ENCODE assay signal across 12 cellular contexts in the genomic region with DNA sequence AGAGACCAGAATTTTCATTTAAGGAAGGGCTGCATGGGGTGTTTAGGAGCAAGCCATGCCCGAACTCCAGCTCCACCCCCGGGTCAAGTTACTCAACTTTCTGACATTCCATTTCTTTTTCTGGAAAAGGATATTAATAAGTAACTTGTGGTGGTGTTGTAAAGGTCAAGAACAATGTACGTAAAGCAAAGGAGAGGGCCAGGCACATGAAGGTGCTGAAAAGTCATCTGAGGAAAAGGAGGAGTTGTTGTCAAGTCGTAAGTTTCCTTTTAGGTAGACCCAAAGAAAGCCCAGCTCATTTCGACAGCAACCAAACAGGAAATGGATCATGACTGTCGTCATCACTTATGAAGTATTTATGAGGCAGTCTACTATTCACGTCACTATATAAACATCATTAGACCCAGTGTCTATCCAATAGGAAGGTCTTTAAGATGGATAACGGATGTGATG.
DNase-seq lines count a peak whose midpoint lies in the region; ATAC-seq, FAIRE-seq and TF ChIP-seq lines count a peak whose summit lies in the region.
"Had no signal": no experiment of that assay in that cellular context is flagged by ENCODE, and none has a peak within 500 bp of the region (broad histone marks: within the 10 kb centered on the region; RNA-seq: fewer than 3 reads in every experiment).

No MANE protein-coding gene starts in this region.

- no peak overlapping the region for H3K27ac ChIP-seq in keratinocyte (ENCODE audit: control insufficient read depth, insufficient read depth, low read length)
- no peak overlapping the region for H3K27ac ChIP-seq in substantia nigra (ENCODE audit: low read depth, low read length, poor library complexity, severe bottlenecking)

- dilution Hi-C loops in keratinocyte (cut with MboI; ENCODE audit: extremely low pct_ligation_motif_present, low sequenced_read_pairs) = no loop called here

- no peaks in the 10 kb centered on the region for H3K79me2 ChIP-seq in keratinocyte (ENCODE audit: control insufficient read depth, insufficient read depth, low read length)

- H3K36me3 ChIP-seq in adipocyte (ENCODE audit: control insufficient read depth, insufficient read depth, low read length, severe bottlenecking) = no peaks in the 10 kb centered on the region
- H3K36me3 ChIP-seq in keratinocyte (ENCODE audit: control insufficient read depth in 2 of 2, extremely low read depth in 1 of 2, insufficient read depth in 2 of 2, low read length in 2 of 2) = no peaks in the 10 kb centered on the region

- peak; percentile 46 for FAIRE-seq in keratinocyte (lab: Jason Lieb, UNC)

- peak; percentile 42 for DNase-seq in HCEC 1CT
- peak; percentile 3 for DNase-seq in adipocyte (ENCODE audit: low read depth)
- no peak for DNase-seq in keratinocyte (ENCODE audit: low read depth, low spot score)
- peak; percentile 40 for DNase-seq in skeletal muscle cell (ENCODE audit: low read depth)
- DNase-seq in cortex of kidney (lab: John Stamatoyannopoulos, UW) = no peak
- DNase-seq in substantia nigra (lab: John Stamatoyannopoulos, UW) = no peak
- DNase-seq: activated B cell treated with CpG ODN at 0.5 μM for 24 hours; DMS 273 treated with DMSO at 0.1 percent for 48 hours; hippocampal formation; naive thymus-derived CD8-positive, alpha-beta T cell; stimulated activated CD4-positive, alpha-beta T cell treated with anti-CD3 and anti-CD28 coated beads, Interleukin-2, amount 100 ng/mL, for 24 hours had no signal

- H3K4me3 ChIP-seq in adipocyte (ENCODE audit: low read length) = no peak overlapping the region
- H3K4me3 ChIP-seq in keratinocyte (ENCODE audit: control insufficient read depth in 2 of 3, extremely low read depth in 1 of 3, insufficient read depth in 2 of 3, low read depth in 1 of 3, low read length in 3 of 3) = no peak overlapping the region
- H3K4me3 ChIP-seq in skeletal muscle cell (ENCODE audit: low read depth, low read length) = no peak overlapping the region

- H3K4me1 ChIP-seq in adipocyte (ENCODE audit: control insufficient read depth, insufficient read depth, low read length) (no peaks in the 10 kb centered on the region), keratinocyte (ENCODE audit: control insufficient read depth, extremely low read depth, insufficient read depth, low read length) (no peaks in the 10 kb centered on the region)

- H3K9ac ChIP-seq in adipocyte (ENCODE audit: low read length) = no peak overlapping the region
- H3K9ac ChIP-seq in keratinocyte (ENCODE audit: control insufficient read depth, extremely low read depth, insufficient read depth, low read length) = no peak overlapping the region

- H3K9me3 ChIP-seq in adipocyte (ENCODE audit: control insufficient read depth, low read length) (no peaks in the 10 kb centered on the region), keratinocyte (ENCODE audit: control insufficient read depth, low read depth, low read length) (no peaks in the 10 kb centered on the region)

- H4K20me1 ChIP-seq in keratinocyte (ENCODE audit: control insufficient read depth, extremely low read depth, insufficient read depth, low read length) = no peaks in the 10 kb centered on the region

- H3K27me3 ChIP-seq in adipocyte (replicated peaks; ENCODE audit: control insufficient read depth, insufficient read depth, low read length) (no peaks in the 10 kb centered on the region), keratinocyte (ENCODE audit: control insufficient read depth, extremely low read depth, insufficient read depth, low read length) (no peaks in the 10 kb centered on the region)

- no peak overlapping the region for H3K4me2 ChIP-seq in keratinocyte (ENCODE audit: control insufficient read depth, extremely low read depth, insufficient read depth, low read depth, low read length)

- H3K9me1 ChIP-seq in keratinocyte (ENCODE audit: control insufficient read depth, extremely low read depth, insufficient read depth, low read length) = no peaks in the 10 kb centered on the region

- TF ChIP-seq CTCF in keratinocyte (optimal IDR thresholded peaks at IDR 0.05 in 1 of 3, IDR thresholded peaks at IDR 0.05 in 1 of 3, conservative IDR thresholded peaks at IDR 0.05 in 1 of 3; ENCODE audit: extremely low read depth in 1 of 3, insufficient read depth in 2 of 3, low read length in 3 of 3) = no peak

- no peak overlapping the region for H2AFZ ChIP-seq in keratinocyte (ENCODE audit: control insufficient read depth, low read length)

- no peak for ATAC-seq in GM19452 (IDR thresholded peaks at IDR 0.05; ENCODE audit: unreplicated experiment)
- ATAC-seq: naive thymus-derived CD8-positive, alpha-beta T cell had no signal

Comparison
In these comparisons a context has a peak if more than half of its experiments do, and no peak if none do; other contexts are left out.
1. DNase-seq: peak in HCEC 1CT (single experiment), adipocyte (single experiment) and skeletal muscle cell (single experiment); none in keratinocyte (single experiment), cortex of kidney (single experiment) and substantia nigra (0 of 49).